2 cellular contexts compared by ENCODE assay signal in genomic region chr19:34664168-34664567, GRCh38.
TF ChIP-seq lines count a peak whose summit lies in the region.

No MANE protein-coding gene starts in this region.

TF ChIP-seq in HEK293, 187 proteins besides CTCF, POLR2A, EP300 and RAD21:
- TF ChIP-seq ZXDB (tag by site-specific recombination; IDR thresholded peaks at IDR 0.05) (no peak), REST (tag by site-specific recombination; IDR thresholded peaks at IDR 0.05) (peak; percentile 91)

TF ChIP-seq in HepG2, 621 proteins besides CTCF, POLR2A, EP300 and RAD21:
- TF ChIP-seq SKIL (CRISPR knock-in tag; IDR thresholded peaks at IDR 0.05; ENCODE audit: borderline replicate concordance) = no peak
- TF ChIP-seq ZFX (CRISPR knock-in tag; IDR thresholded peaks at IDR 0.05; ENCODE audit: low read depth) = 0 out of 2 replicates have a peak, but pooled peaks have one; percentile 23
- no peak for TF ChIP-seq PITX1 (CRISPR knock-in tag; IDR thresholded peaks at IDR 0.05)
- peak; percentile 22; the same call in 1 of the 2 replicates for TF ChIP-seq ZNF687 (CRISPR knock-in tag; IDR thresholded peaks at IDR 0.05)
- peak; percentile 21 to 76 for TF ChIP-seq REST (IDR thresholded peaks at IDR 0.05; ENCODE audit: borderline replicate concordance in 1 of 2, low read depth in 1 of 2, low read length in 2 of 2)
